8 cellular contexts compared by ENCODE assay signal in genomic region chr21:45073301-45074047, GRCh38. TPM values are rescaled to one million over a fixed set of nuclear protein-coding genes. Genes with fewer than 3 reads are reported as not detected.
A peak's percentile ranks its signal among the peaks of the same experiment; 100 is the strongest.
DNase-seq lines count a peak whose midpoint lies in the region; ATAC-seq and TF ChIP-seq lines count a peak whose summit lies in the region.

No MANE protein-coding gene starts in this region.

- peak overlapping the region; percentile 86 to 100 (median 94) for H3K4me3 Mint-ChIP-seq in naive thymus-derived CD4-positive, alpha-beta T cell

- peak overlapping the region; percentile 86 to 98 (median 94) for H3K27ac Mint-ChIP-seq in naive thymus-derived CD4-positive, alpha-beta T cell

- no peak for TF ChIP-seq POLR2A in esophagus muscularis mucosa (IDR thresholded peaks at IDR 0.05; ENCODE audit: low read depth)

- no peaks in the 10 kb centered on the region for H3K9me2 ChIP-seq in SK-N-SH

- POLR2A ChIA-PET in SK-N-SH (lab: Yijun Ruan, JAX): no interaction called here
- POLR2A ChIA-PET in naive thymus-derived CD4-positive, alpha-beta T cell (lab: Charles Lee): interaction anchor here (1.0 to 1.3 kb wide), 2 partner anchors 57 to 64 kb away, joined by 4 to 5 read pairs; no protein-coding TSS in a partner anchor

- intact Hi-C loops in esophagus muscularis mucosa (cut with DNase I): no loop called here
- intact Hi-C loops in naive thymus-derived CD4-positive, alpha-beta T cell (cut with micrococcal nuclease): loop anchor here (2.0 kb wide), 2 partner anchors 35 to 55 kb away; no protein-coding TSS in a partner anchor

- 52% methylated on average over 23 of the region's 42 CpGs for WGBS in SK-N-SH (ENCODE audit: low lambda C conversion rate)
- WGBS in esophagus muscularis mucosa: 21% methylated on average over 32 of the region's 42 CpGs

- H3K27ac ChIP-seq in SK-N-SH (ENCODE audit: low read depth in 2 of 2, low read length in 1 of 2): peak overlapping the region in 1 of 2 experiments; percentile 86; a peak in 2 of 4 replicates
- peak overlapping the region; percentile 92 to 99 (median 95) for H3K27ac ChIP-seq in esophagus muscularis mucosa (replicated peaks in 1 of 4)
- peak overlapping the region; percentile 87 for H3K27ac ChIP-seq in naive thymus-derived CD4-positive, alpha-beta T cell (ENCODE audit: low read depth, low read length)

- peak overlapping the region; percentile 76 for H3K4me2 ChIP-seq in SK-N-SH

- no peaks in the 10 kb centered on the region for H3K27me3 Mint-ChIP-seq in naive thymus-derived CD4-positive, alpha-beta T cell

- no peak for ATAC-seq in naive thymus-derived CD4-positive, alpha-beta T cell
- ATAC-seq in GM21447 (IDR thresholded peaks at IDR 0.05; ENCODE audit: unreplicated experiment) (no peak), GM21360 (IDR thresholded peaks at IDR 0.05; ENCODE audit: unreplicated experiment) (no peak)

- TF ChIP-seq EP300 in SK-N-SH (IDR thresholded peaks at IDR 0.05; ENCODE audit: borderline replicate concordance in 1 of 2, low read depth in 1 of 2, low read length in 1 of 2) (no peak), esophagus muscularis mucosa (IDR thresholded peaks at IDR 0.05) (no peak)

- H3K36me3 Mint-ChIP-seq in naive thymus-derived CD4-positive, alpha-beta T cell: peaks cover 0 to 5% (median 0%) of the 10 kb centered on the region in 5 donors

- TF ChIP-seq CTCF in SK-N-SH (IDR thresholded peaks at IDR 0.05) (no peak), esophagus muscularis mucosa (IDR thresholded peaks at IDR 0.05) (no peak)

- CTCF ChIA-PET in SK-N-SH (lab: Yijun Ruan, JAX): interaction anchor here (0.6 to 2.7 kb wide), 9 partner anchors 18 to 366 kb away, joined by 3 to 19 read pairs (median 4); no protein-coding TSS in a partner anchor
- CTCF ChIA-PET in naive thymus-derived CD4-positive, alpha-beta T cell (lab: Charles Lee): no interaction called here

- H2AFZ ChIP-seq in SK-N-SH (ENCODE audit: low read depth): no peak overlapping the region

- no peak overlapping the region; the same call in 1 of the 2 replicates for H3K9ac ChIP-seq in SK-N-SH

- H3K4me3 ChIP-seq in SK-N-SH (ENCODE audit: low read depth in 2 of 2, low read length in 1 of 2) (peak overlapping the region; percentile 80 to 93), esophagus muscularis mucosa (peak overlapping the region; percentile 74 to 96 (median 94))
- H3K4me3 ChIP-seq in naive thymus-derived CD4-positive, alpha-beta T cell (ENCODE audit: low read length): peak overlapping the region; percentile 37

- DNase-seq in activated effector memory CD4-positive, alpha-beta T cell treated with anti-CD3 and anti-CD28 coated beads, Interleukin-2, amount 50 U/mL, for 16 hours: peak; percentile 60
- no peak for DNase-seq in activated effector memory CD4-positive, alpha-beta T cell treated with Interleukin-2 at 50 U/mL for 16 hours
- peak; percentile 83 for DNase-seq in SK-N-SH
- no peak for DNase-seq in esophagus muscularis mucosa (ENCODE audit: extremely low spot score)
- DNase-seq in naive thymus-derived CD4-positive, alpha-beta T cell: no peak
- no peak for DNase-seq in GM19238 (ENCODE audit: insufficient read length, low spot score)

- peaks cover 5 to 28% of the 10 kb centered on the region in 2 experiments; a peak in 3 of 4 replicates for H3K4me1 ChIP-seq in SK-N-SH (ENCODE audit: control insufficient read depth in 1 of 2, insufficient read depth in 2 of 2, low read depth in 1 of 2, low read length in 1 of 2)
- H3K4me1 ChIP-seq in esophagus muscularis mucosa: peaks cover 18 to 42% (median 33%) of the 10 kb centered on the region in 4 donors
- peaks cover 24 to 28% of the 10 kb centered on the region in 2 donors for H3K4me1 ChIP-seq in naive thymus-derived CD4-positive, alpha-beta T cell (ENCODE audit: control insufficient read depth in 2 of 2, insufficient read depth in 2 of 2, low read length in 2 of 2)

- H3K9me3 ChIP-seq in SK-N-SH: no peaks in the 10 kb centered on the region
- no peaks in the 10 kb centered on the region for H3K9me3 ChIP-seq in esophagus muscularis mucosa
- H3K9me3 ChIP-seq in naive thymus-derived CD4-positive, alpha-beta T cell (ENCODE audit: control insufficient read depth in 2 of 3, low read length in 3 of 3): no peaks in the 10 kb centered on the region

- H4K20me1 ChIP-seq in SK-N-SH (ENCODE audit: insufficient read depth): no peaks in the 10 kb centered on the region

- H3K79me2 ChIP-seq in SK-N-SH (ENCODE audit: insufficient read depth): peaks cover 26% of the 10 kb centered on the region; the same call in 1 of the 2 replicates

- peaks cover 3% of the 10 kb centered on the region for H3F3A ChIP-seq in SK-N-SH (replicated peaks; ENCODE audit: insufficient read depth)

- H3K4me1 Mint-ChIP-seq in naive thymus-derived CD4-positive, alpha-beta T cell: peaks cover 27 to 37% (median 35%) of the 10 kb centered on the region in 7 donors

- H3K36me3 ChIP-seq in SK-N-SH (replicated peaks in 1 of 2; ENCODE audit: control insufficient read depth in 1 of 2, insufficient read depth in 2 of 2, low read length in 1 of 2) (no peaks in the 10 kb centered on the region), esophagus muscularis mucosa (no peaks in the 10 kb centered on the region)
- no peaks in the 10 kb centered on the region for H3K36me3 ChIP-seq in naive thymus-derived CD4-positive, alpha-beta T cell (ENCODE audit: control insufficient read depth in 2 of 3, insufficient read depth in 3 of 3, low read length in 3 of 3)

- TF ChIP-seq RAD21 in SK-N-SH (IDR thresholded peaks at IDR 0.05; ENCODE audit: low read length): no peak

- H3K9me3 Mint-ChIP-seq in naive thymus-derived CD4-positive, alpha-beta T cell: no peaks in the 10 kb centered on the region

- H3K27me3 ChIP-seq in SK-N-SH (ENCODE audit: insufficient read depth) (no peaks in the 10 kb centered on the region), esophagus muscularis mucosa (no peaks in the 10 kb centered on the region)
- no peaks in the 10 kb centered on the region for H3K27me3 ChIP-seq in naive thymus-derived CD4-positive, alpha-beta T cell (ENCODE audit: control insufficient read depth in 2 of 2, insufficient read depth in 2 of 2, low read length in 2 of 2)

TF ChIP-seq in SK-N-SH, 30 proteins besides CTCF, POLR2A, EP300 and RAD21:
- no peak for TF ChIP-seq GABPA (IDR thresholded peaks at IDR 0.05; ENCODE audit: low read depth)
- no peak for TF ChIP-seq MXI1 (IDR thresholded peaks at IDR 0.05; ENCODE audit: low read depth, low read length)
- no peak for TF ChIP-seq JUND (IDR thresholded peaks at IDR 0.05)
- TF ChIP-seq PBX3 (IDR thresholded peaks at IDR 0.05): no peak
- TF ChIP-seq YY1 (IDR thresholded peaks at IDR 0.05; ENCODE audit: low read depth): no peak
- TF ChIP-seq FOXJ3 (CRISPR knock-in tag; IDR thresholded peaks at IDR 0.05): no peak
- TF ChIP-seq FOSL2 (IDR thresholded peaks at IDR 0.05; ENCODE audit: borderline replicate concordance, low read depth): no peak

RNA-seq across cellular contexts. Expression of gene ADARB1, which starts 0.9 kb away (rescaled TPM):
- polyA plus RNA-seq in SK-N-SH (2012; rRNA removed): 7.6 and 7.8 TPM in 2 replicates
- polyA plus RNA-seq in SK-N-SH (2012; cell fraction: cytosol; rRNA removed): 5.7 and 6.8 TPM in 2 replicates
- polyA plus RNA-seq in SK-N-SH (2012; cell fraction: nucleus; rRNA removed): 27.2 and 32.0 TPM in 2 replicates
- 100 to 1,000 TPM; 107 to 231 (median 201) TPM for total RNA-seq in esophagus muscularis mucosa
- total RNA-seq in naive thymus-derived CD4-positive, alpha-beta T cell: 10 to 100 TPM; 35.7 to 52.2 (median 38.9) TPM
- polyA plus RNA-seq in naive thymus-derived CD4-positive, alpha-beta T cell: 10 to 100 TPM in 1 of 2 donors, 1 to 10 TPM in 1; 6.2 to 11.7 TPM

Comparison
In these comparisons a context has a peak if more than half of its experiments do, and no peak if none do; other contexts are left out.
1. DNase-seq: peak in activated effector memory CD4-positive, alpha-beta T cell treated with anti-CD3 and anti-CD28 coated beads, Interleukin-2, amount 50 U/mL, for 16 hours (single experiment) and SK-N-SH (single experiment); none in activated effector memory CD4-positive, alpha-beta T cell treated with Interleukin-2 at 50 U/mL for 16 hours (single experiment), esophagus muscularis mucosa (single experiment), naive thymus-derived CD4-positive, alpha-beta T cell (0 of 9) and GM19238 (single experiment).
2. H3K4me3 ChIP-seq: peak in every context shown above with its lines; median percentile 94 in esophagus muscularis mucosa; 86 in SK-N-SH; 37 in naive thymus-derived CD4-positive, alpha-beta T cell.